In genomic region chr4:72567036-72567435, GRCh38 we compare ENCODE assay signal across 12 cellular contexts. TPM values are rescaled to one million over a fixed set of nuclear protein-coding genes. Genes with fewer than 3 reads are reported as not detected.
A peak's percentile ranks its signal among the peaks of the same experiment; 100 is the strongest.
DNase-seq lines count a peak whose midpoint lies in the region; ATAC-seq lines count a peak whose summit lies in the region.
"Had no signal": no experiment of that assay in that cellular context is flagged by ENCODE, and none has a peak within 500 bp of the region (broad histone marks: within the 10 kb centered on the region; RNA-seq: fewer than 3 reads in every experiment).

No MANE protein-coding gene starts in this region.

- H3K4me3 Mint-ChIP-seq in activated T-helper 17 cell treated with anti-CD3 and anti-CD28 coated beads, Interleukin-2, amount 50 U/mL, for 72 hours, result peak overlapping the region; percentile 64
- no peak overlapping the region for H3K4me3 Mint-ChIP-seq in activated CD4-positive, alpha-beta memory T cell treated with anti-CD3 and anti-CD28 coated beads, Interleukin-2, amount 10 ng/mL, durations not matched to agents 7 days and 5 days

- no peak for ATAC-seq in activated T-helper 17 cell treated with anti-CD3 and anti-CD28 coated beads, Interleukin-2, amount 50 U/mL, for 72 hours (replicated peaks)
- no peak for ATAC-seq in left colon

- CTCF ChIA-PET in activated CD4-positive, alpha-beta memory T cell treated with anti-CD3 and anti-CD28 coated beads, Interleukin-2, amount 10 ng/mL, durations not matched to agents 7 days and 5 days (lab: Charles Lee), result no interaction called here

- H3K9ac ChIP-seq in HUES6 (ENCODE audit: low read length), result no peak overlapping the region
- H3K9ac ChIP-seq in iPS-15b (ENCODE audit: low read depth, low read length), result no peak overlapping the region
- no peak overlapping the region for H3K9ac ChIP-seq in skeletal muscle satellite cell (ENCODE audit: low read depth, low read length)

- peaks cover 3% of the 10 kb centered on the region for H3K9me3 Mint-ChIP-seq in activated T-helper 17 cell treated with anti-CD3 and anti-CD28 coated beads, Interleukin-2, amount 50 U/mL, for 72 hours
- H3K9me3 Mint-ChIP-seq in activated CD4-positive, alpha-beta memory T cell treated with anti-CD3 and anti-CD28 coated beads, Interleukin-2, amount 10 ng/mL, durations not matched to agents 7 days and 5 days, result no peaks in the 10 kb centered on the region
- H3K9me3 Mint-ChIP-seq: activated naive CD4-positive, alpha-beta T cell treated with anti-CD3 and anti-CD28 coated beads, Interleukin-2, amount 50 U/mL, for 24 hours had no signal

- H3K27me3 Mint-ChIP-seq in activated T-helper 17 cell treated with anti-CD3 and anti-CD28 coated beads, Interleukin-2, amount 50 U/mL, for 72 hours, result peaks cover 51% of the 10 kb centered on the region
- peaks cover 43% of the 10 kb centered on the region for H3K27me3 Mint-ChIP-seq in activated CD4-positive, alpha-beta memory T cell treated with anti-CD3 and anti-CD28 coated beads, Interleukin-2, amount 10 ng/mL, durations not matched to agents 7 days and 5 days

- POLR2A ChIA-PET in activated CD4-positive, alpha-beta memory T cell treated with anti-CD3 and anti-CD28 coated beads, Interleukin-2, amount 10 ng/mL, durations not matched to agents 7 days and 5 days (lab: Charles Lee), result no interaction called here

- H3K4me1 Mint-ChIP-seq in activated T-helper 17 cell treated with anti-CD3 and anti-CD28 coated beads, Interleukin-2, amount 50 U/mL, for 72 hours, result peaks cover 3% of the 10 kb centered on the region
- H3K4me1 Mint-ChIP-seq in activated CD4-positive, alpha-beta memory T cell treated with anti-CD3 and anti-CD28 coated beads, Interleukin-2, amount 10 ng/mL, durations not matched to agents 7 days and 5 days, result peaks cover 9% of the 10 kb centered on the region

- no peak overlapping the region for H3K27ac ChIP-seq in HUES6 (ENCODE audit: low read depth, low read length)

- H3K27me3 ChIP-seq in HUES6 (ENCODE audit: control insufficient read depth, insufficient read depth, low read length), result no peaks in the 10 kb centered on the region; the same call in 1 of the 2 replicates
- peaks cover 5% of the 10 kb centered on the region for H3K27me3 ChIP-seq in iPS-15b (ENCODE audit: control insufficient read depth, insufficient read depth, low read length)
- H3K27me3 ChIP-seq in skeletal muscle satellite cell (ENCODE audit: control insufficient read depth, insufficient read depth, low read length), result peaks cover 3% of the 10 kb centered on the region

- H3K9me3 ChIP-seq in HUES6 (ENCODE audit: control insufficient read depth, insufficient read depth, low read depth, low read length) (no peaks in the 10 kb centered on the region), iPS-15b (ENCODE audit: control insufficient read depth, insufficient read depth, low read length) (no peaks in the 10 kb centered on the region), skeletal muscle satellite cell (replicated peaks; ENCODE audit: low read length) (no peaks in the 10 kb centered on the region)

- no peak overlapping the region for H3K27ac Mint-ChIP-seq in activated T-helper 17 cell treated with anti-CD3 and anti-CD28 coated beads, Interleukin-2, amount 50 U/mL, for 72 hours
- no peak overlapping the region for H3K27ac Mint-ChIP-seq in activated CD4-positive, alpha-beta memory T cell treated with anti-CD3 and anti-CD28 coated beads, Interleukin-2, amount 10 ng/mL, durations not matched to agents 7 days and 5 days
- H3K27ac Mint-ChIP-seq: activated naive CD4-positive, alpha-beta T cell treated with anti-CD3 and anti-CD28 coated beads, Interleukin-2, amount 50 U/mL, for 24 hours had no signal

- H3K4me1 ChIP-seq in HUES6 (ENCODE audit: control insufficient read depth, insufficient read depth, low read length) (peaks cover 17% of the 10 kb centered on the region), iPS-15b (ENCODE audit: control insufficient read depth, insufficient read depth, low read length) (peaks cover 8% of the 10 kb centered on the region), skeletal muscle satellite cell (ENCODE audit: control insufficient read depth, insufficient read depth, low read length) (no peaks in the 10 kb centered on the region)

- DNase-seq in activated CD4-positive, alpha-beta memory T cell treated with anti-CD3 and anti-CD28 coated beads, Interleukin-2, amount 10 ng/mL, durations not matched to agents 7 days and 5 days, result no peak
- DNase-seq in NCI-H82 (lab: John Stamatoyannopoulos, UW) (no peak), left colon (no peak), dedifferentiated amniotic fluid mesenchymal stem cell (ENCODE audit: extremely low spot score) (no peak)
- DNase-seq: NCI-H1436 treated with DMSO at 0.1 percent for 48 hours, NCI-H748 treated with DMSO at 0.1 percent for 48 hours had no signal

- H3K4me3 ChIP-seq in HUES6 (ENCODE audit: low read depth, low read length), result peak overlapping the region; percentile 87
- peak overlapping the region; percentile 87 for H3K4me3 ChIP-seq in iPS-15b (ENCODE audit: low read depth, low read length)
- no peak overlapping the region for H3K4me3 ChIP-seq in skeletal muscle satellite cell (ENCODE audit: low read length)

- H3K36me3 ChIP-seq in HUES6 (ENCODE audit: control insufficient read depth, insufficient read depth, low read length), result no peaks in the 10 kb centered on the region
- H3K36me3 ChIP-seq in iPS-15b (ENCODE audit: control insufficient read depth, insufficient read depth, low read length), result no peaks in the 10 kb centered on the region
- H3K36me3 ChIP-seq in skeletal muscle satellite cell (ENCODE audit: insufficient read depth, low read length), result no peaks in the 10 kb centered on the region

- H3K4me2 ChIP-seq in skeletal muscle satellite cell (ENCODE audit: low read length), result peak overlapping the region; percentile 100

- H3K36me3 Mint-ChIP-seq in activated T-helper 17 cell treated with anti-CD3 and anti-CD28 coated beads, Interleukin-2, amount 50 U/mL, for 72 hours (ENCODE audit: low read depth), result no peaks in the 10 kb centered on the region
- no peaks in the 10 kb centered on the region for H3K36me3 Mint-ChIP-seq in activated CD4-positive, alpha-beta memory T cell treated with anti-CD3 and anti-CD28 coated beads, Interleukin-2, amount 10 ng/mL, durations not matched to agents 7 days and 5 days (ENCODE audit: low read depth)
- H3K36me3 Mint-ChIP-seq: activated naive CD4-positive, alpha-beta T cell treated with anti-CD3 and anti-CD28 coated beads, Interleukin-2, amount 50 U/mL, for 24 hours had no signal

- intact Hi-C loops in left colon (cut with DNase I, micrococcal nuclease), result no loop called here

RNA-seq across cellular contexts. Expression of gene ADAMTS3, which starts 2.0 kb away (rescaled TPM):
- not detected for total RNA-seq in activated T-helper 17 cell treated with anti-CD3 and anti-CD28 coated beads, Interleukin-2, amount 50 U/mL, for 72 hours
- 0.51 and 0.87 TPM in 2 replicates for total RNA-seq in skeletal muscle satellite cell (2012; rRNA removed)
- total RNA-seq in activated CD4-positive, alpha-beta memory T cell treated with anti-CD3 and anti-CD28 coated beads, Interleukin-2, amount 10 ng/mL, durations not matched to agents 7 days and 5 days, result not detected
- total RNA-seq in left colon, result under 1 TPM; 0.12 to 0.25 TPM
- total RNA-seq: mononuclear cell had no signal
